In genomic region chr11:3856856-3857553, GRCh38 we compare ENCODE assay signal across 9 cellular contexts. TPM values are rescaled to one million over a fixed set of nuclear protein-coding genes. Genes with fewer than 3 reads are reported as not detected.
DNase-seq lines count a peak whose midpoint lies in the region; ATAC-seq and TF ChIP-seq lines count a peak whose summit lies in the region.
"Had no signal": no experiment of that assay in that cellular context is flagged by ENCODE, and none has a peak within 500 bp of the region (broad histone marks: within the 10 kb centered on the region; RNA-seq: fewer than 3 reads in every experiment).

No MANE protein-coding gene starts in this region.

- H3K27ac ChIP-seq in SK-N-MC, result no peak overlapping the region

- peak overlapping the region; percentile 90 for H3K4me3 ChIP-seq in GM12875 (ENCODE audit: low read depth, low read length)
- peak overlapping the region; percentile 99 for H3K4me3 ChIP-seq in SK-N-MC
- H3K4me3 ChIP-seq in foreskin fibroblast (ENCODE audit: low read depth in 1 of 2, low read length in 2 of 2), result peak overlapping the region; percentile 70 to 87
- H3K4me3 ChIP-seq in skeletal muscle satellite cell (ENCODE audit: low read length), result peak overlapping the region; percentile 99

- H3K36me3 ChIP-seq in SK-N-MC (ENCODE audit: insufficient read depth, low read length) (no peaks in the 10 kb centered on the region), skeletal muscle satellite cell (ENCODE audit: insufficient read depth, low read length) (no peaks in the 10 kb centered on the region)

- H3K9ac ChIP-seq in SK-N-MC (ENCODE audit: insufficient read length), result no peak overlapping the region
- H3K9ac ChIP-seq in skeletal muscle satellite cell (ENCODE audit: low read depth, low read length), result no peak overlapping the region

- peak overlapping the region; percentile 91 for H3K4me2 ChIP-seq in skeletal muscle satellite cell (ENCODE audit: low read length)

- no peak for TF ChIP-seq POLR2A in GM18505 (IDR thresholded peaks at IDR 0.05; ENCODE audit: borderline replicate concordance, extremely low read depth, insufficient read depth, insufficient read length)

- H3K27me3 ChIP-seq in skeletal muscle satellite cell (ENCODE audit: control insufficient read depth, insufficient read depth, low read length), result no peaks in the 10 kb centered on the region

- no peak for ATAC-seq in GM18519 (IDR thresholded peaks at IDR 0.05; ENCODE audit: low FRiP score, unreplicated experiment)
- ATAC-seq in GM18505 (IDR thresholded peaks at IDR 0.05; ENCODE audit: unreplicated experiment), result no peak

- H3K4me1 ChIP-seq in skeletal muscle satellite cell (ENCODE audit: control insufficient read depth, insufficient read depth, low read length), result peaks cover 15% of the 10 kb centered on the region

- no peak for DNase-seq in SK-N-MC (ENCODE audit: low read depth, low spot score)
- DNase-seq in foreskin fibroblast, result no peak
- DNase-seq in globus pallidus (ENCODE audit: low spot score), result no peak
- DNase-seq in cerebellum (ENCODE audit: low spot score), result no peak
- DNase-seq: NCI-H2081 treated with DMSO at 0.1 percent for 48 hours had no signal

- H3K9me3 ChIP-seq in SK-N-MC (ENCODE audit: low read depth, low read length) (no peaks in the 10 kb centered on the region), skeletal muscle satellite cell (replicated peaks; ENCODE audit: low read length) (no peaks in the 10 kb centered on the region)

- no peak for TF ChIP-seq CTCF in GM12875 (IDR thresholded peaks at IDR 0.05; ENCODE audit: borderline replicate concordance, insufficient read depth, low read depth, low read length)
- TF ChIP-seq CTCF in foreskin fibroblast (IDR thresholded peaks at IDR 0.05; ENCODE audit: low read depth, low read length), result no peak

RNA-seq across cellular contexts. Expression of gene STIM1, which starts 1.5 kb away (rescaled TPM):
- total RNA-seq in skeletal muscle satellite cell (2012; rRNA removed), result 26.6 and 28.2 TPM in 2 replicates
- total RNA-seq in cerebellum, result 25.9 TPM

RNA-seq across cellular contexts. Expression of gene RHOG, which starts 16.2 kb away (rescaled TPM):
- 17.0 and 24.1 TPM in 2 replicates for total RNA-seq in skeletal muscle satellite cell (2012; rRNA removed)
- total RNA-seq in cerebellum, result 3.5 TPM

RNA-seq across cellular contexts. Expression of gene PGAP2, which starts 48.6 kb away (rescaled TPM):
- 11.9 and 13.3 TPM in 2 replicates for total RNA-seq in skeletal muscle satellite cell (2012; rRNA removed)
- 14.7 TPM for total RNA-seq in cerebellum

RNA-seq across cellular contexts. Expression of gene NUP98, which starts 59.7 kb away (rescaled TPM):
- total RNA-seq in skeletal muscle satellite cell (2012; rRNA removed), result 107 and 110 TPM in 2 replicates
- total RNA-seq in cerebellum, result 82.2 TPM
